15 cellular contexts compared by ENCODE assay signal in the genomic region with DNA sequence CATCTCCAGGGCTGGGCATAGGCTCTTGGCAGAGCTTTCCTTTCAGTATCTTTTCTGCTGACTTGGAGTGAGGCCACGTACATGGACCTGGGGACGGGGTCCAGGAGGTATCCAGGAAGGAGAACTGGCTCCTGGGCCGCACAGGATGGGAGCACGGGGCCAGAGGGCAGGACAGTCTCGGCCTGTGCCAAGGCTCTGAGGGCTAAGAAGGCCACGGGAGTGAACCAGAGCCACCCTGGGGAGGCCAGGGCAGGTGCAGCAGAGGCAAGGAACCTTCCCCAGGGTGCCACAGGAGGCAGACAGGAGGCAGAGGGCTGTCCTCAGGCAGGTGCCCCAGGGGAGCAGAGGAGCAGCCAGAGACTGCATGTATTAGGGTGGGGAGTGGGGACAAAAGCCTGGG. TPM values are rescaled to one million over a fixed set of nuclear protein-coding genes. Genes with fewer than 3 reads are reported as not detected.
DNase-seq lines count a peak whose midpoint lies in the region; ATAC-seq and TF ChIP-seq lines count a peak whose summit lies in the region.
"Had no signal": no experiment of that assay in that cellular context is flagged by ENCODE, and none has a peak within 500 bp of the region (broad histone marks: within the 10 kb centered on the region; RNA-seq: fewer than 3 reads in every experiment).

No MANE protein-coding gene starts in this region.

- peak overlapping the region; percentile 80 for H3K27ac Mint-ChIP-seq in stimulated activated naive B cell treated with anti-CD40 and anti-IgM and Interleukin-4, amounts not matched to agents 10 μg/mL and 1 μg/mL and 100 μg/mL, for 72 hours
- H3K27ac Mint-ChIP-seq in T-helper 17 cell, result no peak overlapping the region

- 83% methylated on average over 6 of the region's 6 CpGs for WGBS in right cardiac atrium
- WGBS in GM23248 (ENCODE audit: low coverage in 1 of 2, low lambda C conversion rate in 2 of 2, missing lambda C conversion rate in 2 of 2), 2 experiments, result 91% methylated on average over 6 of the region's 6 CpGs

- no peaks in the 10 kb centered on the region for H3K79me2 ChIP-seq in GM23248 (ENCODE audit: insufficient read depth)

- H3K9ac ChIP-seq in GM23248, result no peak overlapping the region

- no peak overlapping the region for H3K4me3 Mint-ChIP-seq in stimulated activated naive B cell treated with anti-CD40 and anti-IgM and Interleukin-4, amounts not matched to agents 10 μg/mL and 1 μg/mL and 100 μg/mL, for 72 hours
- H3K4me3 Mint-ChIP-seq in T-helper 17 cell, result no peak overlapping the region
- H3K4me3 Mint-ChIP-seq: CD4-positive, alpha-beta memory T cell had no signal

- H3K4me3 ChIP-seq in right cardiac atrium (ENCODE audit: low read length) (no peak overlapping the region), right atrium auricular region (no peak overlapping the region), GM23248 (no peak overlapping the region)
- H3K4me3 ChIP-seq: A549 had no signal

- no peaks in the 10 kb centered on the region for H3F3A ChIP-seq in GM23248 (ENCODE audit: insufficient read depth)

- H3K9me3 Mint-ChIP-seq in stimulated activated naive B cell treated with anti-CD40 and anti-IgM and Interleukin-4, amounts not matched to agents 10 μg/mL and 1 μg/mL and 100 μg/mL, for 72 hours, result no peaks in the 10 kb centered on the region
- H3K9me3 Mint-ChIP-seq: CD4-positive, alpha-beta memory T cell had no signal

- no peaks in the 10 kb centered on the region for H3K9me2 ChIP-seq in GM23248 (ENCODE audit: insufficient read depth)

- no peaks in the 10 kb centered on the region for H3K27me3 ChIP-seq in right cardiac atrium (ENCODE audit: control insufficient read depth, insufficient read depth)
- no peaks in the 10 kb centered on the region for H3K27me3 ChIP-seq in right atrium auricular region
- no peaks in the 10 kb centered on the region for H3K27me3 ChIP-seq in foreskin keratinocyte
- H3K27me3 ChIP-seq in GM23248 (replicated peaks; ENCODE audit: insufficient read depth), result no peaks in the 10 kb centered on the region
- H3K27me3 ChIP-seq: BE2C had no signal

- in situ Hi-C loops in GM23248 (cut with MboI), result no loop called here

- H3K27ac ChIP-seq in right cardiac atrium (ENCODE audit: low read length) (no peak overlapping the region), right atrium auricular region (no peak overlapping the region), RWPE1 (peak overlapping the region; percentile 84), foreskin keratinocyte (no peak overlapping the region), GM23248 (no peak overlapping the region)
- H3K27ac ChIP-seq: A549, C4-2B had no signal

- no peaks in the 10 kb centered on the region for H3K9me3 ChIP-seq in right cardiac atrium (ENCODE audit: control insufficient read depth, low read length)
- no peaks in the 10 kb centered on the region for H3K9me3 ChIP-seq in right atrium auricular region
- H3K9me3 ChIP-seq in T-helper 17 cell (ENCODE audit: control insufficient read depth, low read length, poor library complexity, severe bottlenecking), result no peaks in the 10 kb centered on the region
- no peaks in the 10 kb centered on the region for H3K9me3 ChIP-seq in GM23248 (ENCODE audit: low read depth)
- H3K9me3 ChIP-seq: A549, BE2C had no signal

- no peaks in the 10 kb centered on the region for H4K20me1 ChIP-seq in GM23248 (ENCODE audit: insufficient read depth)

- intact Hi-C loops in right cardiac atrium (cut with DNase I), result no loop called here

- peaks cover 39% of the 10 kb centered on the region for H3K36me3 ChIP-seq in right atrium auricular region
- no peaks in the 10 kb centered on the region; the same call in 1 of the 2 replicates for H3K36me3 ChIP-seq in GM23248 (ENCODE audit: low read depth)

- H3K4me1 Mint-ChIP-seq in stimulated activated naive B cell treated with anti-CD40 and anti-IgM and Interleukin-4, amounts not matched to agents 10 μg/mL and 1 μg/mL and 100 μg/mL, for 72 hours, result no peaks in the 10 kb centered on the region
- H3K4me1 Mint-ChIP-seq in T-helper 17 cell, result peaks cover 2% of the 10 kb centered on the region
- H3K4me1 Mint-ChIP-seq: CD4-positive, alpha-beta memory T cell had no signal

- CTCF ChIA-PET in RWPE1 (lab: Yijun Ruan, JAX), result interaction anchor here (0.6 to 0.7 kb wide), 3 partner anchors 10 to 44 kb away, joined by 3 read pairs; no protein-coding TSS in a partner anchor

- no peak overlapping the region for H3K4me2 ChIP-seq in GM23248 (ENCODE audit: unreplicated experiment)
- H3K4me2 ChIP-seq: A549 had no signal

- peaks cover 27 to 36% of the 10 kb centered on the region in 2 donors for H3K36me3 Mint-ChIP-seq in stimulated activated naive B cell treated with anti-CD40 and anti-IgM and Interleukin-4, amounts not matched to agents 10 μg/mL and 1 μg/mL and 100 μg/mL, for 72 hours
- H3K36me3 Mint-ChIP-seq in T-helper 17 cell (ENCODE audit: low read depth), result peaks cover 2% of the 10 kb centered on the region

- POLR2A ChIA-PET in RWPE1 (lab: Yijun Ruan, JAX; ENCODE audit: low non-redundant PET), result no interaction called here

- no peaks in the 10 kb centered on the region for H3K27me3 Mint-ChIP-seq in stimulated activated naive B cell treated with anti-CD40 and anti-IgM and Interleukin-4, amounts not matched to agents 10 μg/mL and 1 μg/mL and 100 μg/mL, for 72 hours
- no peaks in the 10 kb centered on the region for H3K27me3 Mint-ChIP-seq in T-helper 17 cell
- H3K27me3 Mint-ChIP-seq: CD4-positive, alpha-beta memory T cell had no signal

- no peak overlapping the region for H2AFZ ChIP-seq in GM23248

- TF ChIP-seq CTCF in right atrium auricular region (IDR thresholded peaks at IDR 0.05), result no peak
- TF ChIP-seq CTCF in RWPE1 (conservative IDR thresholded peaks at IDR 0.05; ENCODE audit: low read depth), result no peak
- TF ChIP-seq CTCF in foreskin keratinocyte (conservative IDR thresholded peaks at IDR 0.05), result peak; percentile 8

- ATAC-seq in right cardiac atrium, result no peak
- ATAC-seq in foreskin keratinocyte, result no peak
- ATAC-seq in stimulated activated naive B cell treated with anti-CD40 and anti-IgM and Interleukin-4, amounts not matched to agents 10 μg/mL and 1 μg/mL and 100 μg/mL, for 72 hours (replicated peaks), result no peak
- no peak for ATAC-seq in T-helper 17 cell
- no peak for ATAC-seq in GM21390 (IDR thresholded peaks at IDR 0.05; ENCODE audit: unreplicated experiment)
- ATAC-seq: A549 had no signal

- H3K4me1 ChIP-seq in right cardiac atrium (ENCODE audit: control insufficient read depth, insufficient read depth, low read length) (no peaks in the 10 kb centered on the region), right atrium auricular region (no peaks in the 10 kb centered on the region), foreskin keratinocyte (no peaks in the 10 kb centered on the region), GM23248 (ENCODE audit: insufficient read depth) (peaks cover 9% of the 10 kb centered on the region)

- DNase-seq in right cardiac atrium, result peak in 2 of 3 donors; percentile 16 to 47
- no peak for DNase-seq in right atrium auricular region (ENCODE audit: low spot score)
- DNase-seq in RWPE1 (ENCODE audit: low spot score), result no peak
- no peak for DNase-seq in foreskin keratinocyte
- no peak for DNase-seq in stimulated activated naive B cell treated with anti-CD40 and anti-IgM and Interleukin-4, amounts not matched to agents 10 μg/mL and 1 μg/mL and 100 μg/mL, for 72 hours
- DNase-seq in T-helper 17 cell, result no peak
- no peak for DNase-seq in GM23248
- DNase-seq: BE2C; CD4-positive, alpha-beta memory T cell; DND-41; GDM1; HCEC 1CT had no signal

RNA-seq across cellular contexts. Expression of a gene that starts 50.3 kb away (rescaled TPM):
- total RNA-seq in right cardiac atrium (10 to 100 TPM; 12.8 to 17.8 (median 15.2) TPM), right atrium auricular region (10 to 100 TPM; 22.9 to 23.3 TPM), foreskin keratinocyte (76.1 and 82.6 TPM in 2 replicates), T-helper 17 cell (10 to 100 TPM; 13.7 to 16.4 TPM)
- polyA plus RNA-seq in right cardiac atrium (9.9 TPM), foreskin keratinocyte (23.7 and 24.2 TPM in 2 replicates), GM23248 (2016; fragmentation: Nextera tagmentation; extraction: Ambion mirVana) (12.4 and 13.4 TPM in 2 replicates)
- 84.7 and 86.1 TPM in 2 replicates for total RNA-seq in GM23248 (2014; rRNA removed; shearing (Covaris generic))

Comparison
In these comparisons a context has a peak if more than half of its experiments do, and no peak if none do; other contexts are left out.
1. DNase-seq: peak in right cardiac atrium (2 of 3); none in right atrium auricular region (single experiment), RWPE1 (single experiment), foreskin keratinocyte (0 of 2), stimulated activated naive B cell treated with anti-CD40 and anti-IgM and Interleukin-4, amounts not matched to agents 10 μg/mL and 1 μg/mL and 100 μg/mL, for 72 hours (single experiment), T-helper 17 cell (0 of 3) and GM23248 (single experiment).